In the genomic region with DNA sequence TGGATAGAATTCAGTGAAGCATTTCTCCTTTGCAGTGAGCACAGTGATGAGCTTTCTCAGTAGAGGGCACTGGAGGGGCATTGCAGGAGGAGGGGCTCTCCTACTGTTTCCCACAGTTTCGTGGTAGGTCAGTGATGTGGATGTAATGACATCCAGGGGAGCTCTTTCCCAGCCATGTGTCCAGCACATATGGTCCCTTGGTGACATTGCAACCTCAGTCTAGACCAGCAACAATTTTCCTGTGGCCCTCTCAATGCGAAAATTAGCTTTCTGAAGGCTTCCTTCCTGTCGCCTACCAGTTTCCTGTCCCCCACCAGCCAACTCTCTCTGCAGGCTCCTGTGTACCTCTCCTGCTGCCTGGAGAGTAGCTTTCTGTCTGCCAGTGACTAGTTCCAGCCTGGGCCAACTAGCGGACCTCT, we compare ENCODE assay signal across 11 cellular contexts. TPM values are rescaled to one million over a fixed set of nuclear protein-coding genes. Genes with fewer than 3 reads are reported as not detected.
A peak's percentile ranks its signal among the peaks of the same experiment; 100 is the strongest.
DNase-seq lines count a peak whose midpoint lies in the region; ATAC-seq and TF ChIP-seq lines count a peak whose summit lies in the region.
"Had no signal": no experiment of that assay in that cellular context is flagged by ENCODE, and none has a peak within 500 bp of the region (broad histone marks: within the 10 kb centered on the region; RNA-seq: fewer than 3 reads in every experiment).

No MANE protein-coding gene starts in this region.

- H4K8ac ChIP-seq in mesendoderm (ENCODE audit: low read depth, low read length), result no peak overlapping the region

- no peak overlapping the region for H2AFZ ChIP-seq in PC-3 (ENCODE audit: low read length)

- no peak overlapping the region for H2BK15ac ChIP-seq in mesendoderm (replicated peaks; ENCODE audit: low read depth)

- CTCF ChIA-PET in PC-3 (lab: Charles Lee), result no interaction called here

- no peak overlapping the region for H3K4me3 ChIP-seq in mesendoderm (ENCODE audit: low read length)
- no peak overlapping the region for H3K4me3 ChIP-seq in PC-3 (ENCODE audit: low read length)
- H3K4me3 ChIP-seq: prostate gland had no signal

- H3K36me3 Mint-ChIP-seq in activated T-helper 17 cell treated with anti-CD3 and anti-CD28 coated beads, Interleukin-2, amount 50 U/mL, for 72 hours (ENCODE audit: low read depth), result no peaks in the 10 kb centered on the region

- no peak overlapping the region for H2BK5ac ChIP-seq in mesendoderm (ENCODE audit: low read length)

- POLR2A ChIA-PET in PC-3 (lab: Charles Lee; ENCODE audit: unreplicated experiment), result interaction anchor here (0.7 kb wide), 1 partner anchor 863 kb away, joined by 3 read pairs; no protein-coding TSS in a partner anchor

- H3K9ac ChIP-seq in mesendoderm (ENCODE audit: low read length), result no peak overlapping the region
- H3K9ac ChIP-seq in PC-3 (ENCODE audit: low read length), result no peak overlapping the region

- no peak overlapping the region for H2BK120ac ChIP-seq in mesendoderm (ENCODE audit: low read depth, low read length)

- no peaks in the 10 kb centered on the region for H3K9me3 ChIP-seq in PC-3 (ENCODE audit: low read length)
- H3K9me3 ChIP-seq: prostate gland had no signal

- no peak overlapping the region for H3K4ac ChIP-seq in mesendoderm (ENCODE audit: low read depth, low read length)

- no peak overlapping the region for H3K4me2 ChIP-seq in mesendoderm (ENCODE audit: low read length)
- no peak overlapping the region for H3K4me2 ChIP-seq in PC-3 (ENCODE audit: low read length)

- peaks cover 11% of the 10 kb centered on the region for H3K4me1 Mint-ChIP-seq in activated T-helper 17 cell treated with anti-CD3 and anti-CD28 coated beads, Interleukin-2, amount 50 U/mL, for 72 hours

- peak; percentile 29 for ATAC-seq in activated T-helper 17 cell treated with anti-CD3 and anti-CD28 coated beads, Interleukin-2, amount 50 U/mL, for 72 hours (replicated peaks)
- no peak for ATAC-seq in PC-3
- ATAC-seq in esophagus mucosa, result no peak

- H3F3A ChIP-seq in PC-3 (ENCODE audit: low read length, unreplicated experiment), result no peaks in the 10 kb centered on the region

- DNase-seq in ELR (ENCODE audit: low read depth) (peak; percentile 13), KBM-7 (peak; percentile 45), mesendoderm (peak; percentile 59), PC-3 (no peak), NCI-H2227 (lab: John Stamatoyannopoulos, UW; ENCODE audit: unreplicated experiment) (no peak), SHP77 (lab: John Stamatoyannopoulos, UW) (no peak)
- DNase-seq: T-helper 9 cell had no signal

- H3K23ac ChIP-seq in mesendoderm (ENCODE audit: low read length), result no peak overlapping the region

- H3K18ac ChIP-seq in mesendoderm (ENCODE audit: low read length), result no peak overlapping the region

- H3K79me2 ChIP-seq in mesendoderm (ENCODE audit: control insufficient read depth, insufficient read depth, low read length) (no peaks in the 10 kb centered on the region), PC-3 (ENCODE audit: low read length) (no peaks in the 10 kb centered on the region)

- in situ Hi-C loops in KBM-7 (cut with MboI; ENCODE audit: low pct_unique_long_range_greater_than_20kb, low sequenced_read_pairs), result no loop called here

- no CpG with 5 or more reads among the region's 4 CpGs for WGBS in mesendoderm (ENCODE audit: extremely low coverage, insufficient coverage, low lambda C conversion rate)

- TF ChIP-seq CTCF in PC-3 (conservative IDR thresholded peaks at IDR 0.05; ENCODE audit: low read depth, low read length), result no peak

- peak overlapping the region; percentile 65 for H3K4me3 Mint-ChIP-seq in activated T-helper 17 cell treated with anti-CD3 and anti-CD28 coated beads, Interleukin-2, amount 50 U/mL, for 72 hours

- H3K9me2 ChIP-seq in PC-3 (replicated peaks; ENCODE audit: low read length), result no peaks in the 10 kb centered on the region

- peak overlapping the region; percentile 67 for H3K27ac Mint-ChIP-seq in activated T-helper 17 cell treated with anti-CD3 and anti-CD28 coated beads, Interleukin-2, amount 50 U/mL, for 72 hours

- BruUV-seq in PC-3 (replicated peaks; lab: Mats Ljungman, UMichigan), result no TSS peak

- H3K36me3 ChIP-seq in mesendoderm (ENCODE audit: control insufficient read depth, insufficient read depth, low read length) (no peaks in the 10 kb centered on the region), PC-3 (ENCODE audit: low read depth, low read length) (no peaks in the 10 kb centered on the region)
- H3K36me3 ChIP-seq: prostate gland had no signal

- H3K27me3 ChIP-seq in mesendoderm (ENCODE audit: insufficient read depth, low read length, poor library complexity), result no peaks in the 10 kb centered on the region
- no peaks in the 10 kb centered on the region for H3K27me3 ChIP-seq in PC-3 (ENCODE audit: low read length)

- no peaks in the 10 kb centered on the region for H3K27me3 Mint-ChIP-seq in activated T-helper 17 cell treated with anti-CD3 and anti-CD28 coated beads, Interleukin-2, amount 50 U/mL, for 72 hours

- intact Hi-C loops in PC-3 (cut with micrococcal nuclease), result no loop called here

- H3K79me1 ChIP-seq in mesendoderm (ENCODE audit: low read length), result no peaks in the 10 kb centered on the region

- no peaks in the 10 kb centered on the region for H4K20me1 ChIP-seq in PC-3 (ENCODE audit: low read length)

- H3K56ac ChIP-seq in mesendoderm (ENCODE audit: low read length), result peak overlapping the region; percentile 42

- H3K9me3 Mint-ChIP-seq in activated T-helper 17 cell treated with anti-CD3 and anti-CD28 coated beads, Interleukin-2, amount 50 U/mL, for 72 hours, result no peaks in the 10 kb centered on the region

- no peak overlapping the region for H2AK5ac ChIP-seq in mesendoderm (ENCODE audit: low read length)

- H3K4me1 ChIP-seq in mesendoderm (ENCODE audit: control insufficient read depth, low read depth, low read length) (no peaks in the 10 kb centered on the region), PC-3 (ENCODE audit: insufficient read depth, low read length) (no peaks in the 10 kb centered on the region)
- H3K4me1 ChIP-seq: prostate gland had no signal

- H3K27ac ChIP-seq in mesendoderm (ENCODE audit: low read depth, low read length) (no peak overlapping the region), PC-3 (ENCODE audit: low read length) (no peak overlapping the region)
- H3K27ac ChIP-seq: prostate gland had no signal

- no peak overlapping the region for H4K5ac ChIP-seq in mesendoderm (ENCODE audit: low read length)

RNA-seq across cellular contexts. Expression of a gene that starts 6.9 kb away (rescaled TPM):
- total RNA-seq in activated T-helper 17 cell treated with anti-CD3 and anti-CD28 coated beads, Interleukin-2, amount 50 U/mL, for 72 hours, result 10 to 100 TPM; 15.4 to 24.0 TPM
- 14.2 TPM for polyA plus RNA-seq in mesendoderm (2013, experiment 1 of 2)
- polyA plus RNA-seq in mesendoderm (2013, experiment 2 of 2), result 14.2 TPM
- 13.9 and 16.3 TPM in 2 replicates for total RNA-seq in PC-3 (2014; rRNA removed)
- total RNA-seq in esophagus mucosa, result 8.6 TPM

RNA-seq across cellular contexts. Expression of a gene that starts 35.4 kb away (rescaled TPM):
- not detected for total RNA-seq in activated T-helper 17 cell treated with anti-CD3 and anti-CD28 coated beads, Interleukin-2, amount 50 U/mL, for 72 hours
- not detected for polyA plus RNA-seq in mesendoderm (2013, experiment 1 of 2)
- polyA plus RNA-seq in mesendoderm (2013, experiment 2 of 2), result not detected
- total RNA-seq in PC-3 (2014; rRNA removed) (not detected in 2 replicates), esophagus mucosa (not detected)
- total RNA-seq: M059J, prostate gland had no signal

RNA-seq across cellular contexts. Expression of a gene that starts 46.6 kb away (rescaled TPM):
- total RNA-seq in activated T-helper 17 cell treated with anti-CD3 and anti-CD28 coated beads, Interleukin-2, amount 50 U/mL, for 72 hours, result not detected
- polyA plus RNA-seq in mesendoderm (2013, experiment 1 of 2), result not detected
- polyA plus RNA-seq in mesendoderm (2013, experiment 2 of 2), result not detected
- not detected in 2 replicates for total RNA-seq in PC-3 (2014; rRNA removed)
- total RNA-seq in esophagus mucosa, result not detected
- total RNA-seq: M059J, prostate gland had no signal

Comparison
In these comparisons a context has a peak if more than half of its experiments do, and no peak if none do; other contexts are left out.
1. DNase-seq: peak in ELR (single experiment), KBM-7 (single experiment) and mesendoderm (single experiment); none in PC-3 (single experiment), NCI-H2227 (single experiment) and SHP77 (0 of 2).